In the genomic region with DNA sequence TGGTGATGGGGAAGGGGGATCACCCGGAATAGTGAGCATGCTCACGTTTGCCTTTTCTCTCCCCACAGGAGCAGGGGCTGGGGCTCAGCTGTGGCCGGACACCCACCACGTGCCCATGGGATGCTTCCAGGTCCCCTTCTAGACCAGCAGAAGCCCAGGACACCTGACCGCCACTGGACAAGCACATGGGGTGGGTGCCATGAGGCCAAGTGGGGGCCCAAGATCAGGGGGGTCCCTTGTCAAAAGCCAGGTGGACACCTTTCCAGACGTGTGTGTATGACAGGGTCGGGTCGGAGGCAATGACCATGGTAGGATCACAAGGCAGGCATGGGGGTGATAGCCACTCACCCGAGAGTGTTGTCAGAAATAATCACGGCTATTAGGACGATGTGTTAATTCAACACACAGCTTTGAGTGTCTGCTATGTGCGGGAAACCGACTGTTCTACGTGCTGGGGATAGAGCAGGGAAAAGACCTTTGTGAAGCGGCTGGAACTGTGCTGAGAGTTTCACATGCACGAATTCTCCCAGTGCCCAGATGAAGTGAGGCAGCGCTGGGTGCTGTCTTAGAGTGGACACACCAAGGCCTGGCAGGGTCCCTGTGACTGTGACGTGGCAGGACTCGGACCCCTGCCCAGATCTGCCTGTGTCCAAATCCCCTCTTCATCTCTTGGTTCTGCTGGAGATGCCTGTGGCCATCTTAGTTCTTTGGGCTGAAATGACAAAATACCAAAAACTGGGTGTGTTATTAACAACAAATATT, we compare ENCODE assay signal across 15 cellular contexts.
"Had no signal": no experiment of that assay in that cellular context is flagged by ENCODE, and none has a peak within 500 bp of the region (broad histone marks: within the 10 kb centered on the region; RNA-seq: fewer than 3 reads in every experiment).

No MANE protein-coding gene starts in this region.

- H3K4me3 Mint-ChIP-seq: activated CD4-positive, alpha-beta T cell treated with anti-CD3 and anti-CD28 coated beads, Interleukin-2, amount 10 ng/mL, durations not matched to agents 7 days and 5 days; activated naive CD8-positive, alpha-beta T cell treated with anti-CD3 and anti-CD28 coated beads, Interleukin-2, amount 10 ng/mL, durations not matched to agents 7 days and 5 days; naive B cell; stimulated activated naive CD8-positive, alpha-beta T cell treated with anti-CD3 and anti-CD28 coated beads, Interleukin-15, amount 100 ng/mL, for 72 hours had no signal

- H3K36me3 ChIP-seq: neutrophil, right atrium auricular region, thoracic aorta, vagina had no signal

- ATAC-seq: stimulated activated naive CD8-positive, alpha-beta T cell treated with anti-CD3 and anti-CD28 coated beads, Interleukin-15, amount 100 ng/mL, for 72 hours had no signal

- H3K27ac ChIP-seq: neutrophil, right atrium auricular region, thoracic aorta, vagina had no signal

- H3K4me3 ChIP-seq: right atrium auricular region, smooth muscle cell, thoracic aorta, vagina had no signal

- H3K36me3 Mint-ChIP-seq: activated naive CD8-positive, alpha-beta T cell treated with anti-CD3 and anti-CD28 coated beads, Interleukin-2, amount 10 ng/mL, durations not matched to agents 7 days and 5 days; naive B cell had no signal

- H3K27me3 ChIP-seq: right atrium auricular region, vagina had no signal

- H3K9me3 ChIP-seq: neutrophil, thoracic aorta, vagina had no signal

- H3K9me3 Mint-ChIP-seq: activated CD4-positive, alpha-beta T cell treated with anti-CD3 and anti-CD28 coated beads, Interleukin-2, amount 10 ng/mL, durations not matched to agents 7 days and 5 days; activated naive CD8-positive, alpha-beta T cell treated with anti-CD3 and anti-CD28 coated beads, Interleukin-2, amount 10 ng/mL, durations not matched to agents 7 days and 5 days had no signal

- H3K4me1 ChIP-seq: right atrium auricular region had no signal

- H3K4me1 Mint-ChIP-seq: activated CD4-positive, alpha-beta T cell treated with anti-CD3 and anti-CD28 coated beads, Interleukin-2, amount 10 ng/mL, durations not matched to agents 7 days and 5 days; activated naive CD8-positive, alpha-beta T cell treated with anti-CD3 and anti-CD28 coated beads, Interleukin-2, amount 10 ng/mL, durations not matched to agents 7 days and 5 days; naive B cell; stimulated activated naive CD8-positive, alpha-beta T cell treated with anti-CD3 and anti-CD28 coated beads, Interleukin-15, amount 100 ng/mL, for 72 hours had no signal

- H3K4me2 ChIP-seq: smooth muscle cell had no signal

- DNase-seq: activated CD4-positive, alpha-beta T cell treated with anti-CD3 and anti-CD28 coated beads, Interleukin-2, amount 10 ng/mL, durations not matched to agents 7 days and 5 days; activated CD4-positive, CD25-positive, alpha-beta regulatory T cell; activated gamma-delta T cell treated with Interleukin-2 at 50 U/mL for 16 hours; anterior cingulate cortex; mammary epithelial cell; naive B cell; stimulated activated naive CD8-positive, alpha-beta T cell treated with anti-CD3 and anti-CD28 coated beads, Interleukin-15, amount 100 ng/mL, for 72 hours; SW 1271 had no signal

- H3K27ac Mint-ChIP-seq: activated CD4-positive, alpha-beta T cell treated with anti-CD3 and anti-CD28 coated beads, Interleukin-2, amount 10 ng/mL, durations not matched to agents 7 days and 5 days; activated naive CD8-positive, alpha-beta T cell treated with anti-CD3 and anti-CD28 coated beads, Interleukin-2, amount 10 ng/mL, durations not matched to agents 7 days and 5 days; naive B cell; progenitor cell of endocrine pancreas had no signal
